Comparison of ENCODE assay signal across 33 cellular contexts in genomic region chr1:46186076-46186475, GRCh38. TPM values are rescaled to one million over a fixed set of nuclear protein-coding genes. Genes with fewer than 3 reads are reported as not detected.
DNase-seq lines count a peak whose midpoint lies in the region; ATAC-seq and TF ChIP-seq lines count a peak whose summit lies in the region.
"Had no signal": no experiment of that assay in that cellular context is flagged by ENCODE, and none has a peak within 500 bp of the region (broad histone marks: within the 10 kb centered on the region; RNA-seq: fewer than 3 reads in every experiment).

No MANE protein-coding gene starts in this region.

- TF ChIP-seq EP300 in ovary (IDR thresholded peaks at IDR 0.05): no peak

- peaks cover 8% of the 10 kb centered on the region for H3K36me3 Mint-ChIP-seq in activated naive CD8-positive, alpha-beta T cell treated with anti-CD3 and anti-CD28 coated beads, Interleukin-2, amount 50 U/mL, for 24 hours (ENCODE audit: low read depth)
- peaks cover 4 to 22% (median 7%) of the 10 kb centered on the region in 5 donors for H3K36me3 Mint-ChIP-seq in naive thymus-derived CD4-positive, alpha-beta T cell
- H3K36me3 Mint-ChIP-seq: activated CD8-positive, alpha-beta memory T cell treated with anti-CD3 and anti-CD28 coated beads, Interleukin-2, amount 10 ng/mL, durations not matched to agents 7 days and 5 days had no signal

- no peaks in the 10 kb centered on the region for H3K27me3 Mint-ChIP-seq in activated naive CD8-positive, alpha-beta T cell treated with anti-CD3 and anti-CD28 coated beads, Interleukin-2, amount 50 U/mL, for 24 hours
- no peaks in the 10 kb centered on the region for H3K27me3 Mint-ChIP-seq in naive thymus-derived CD4-positive, alpha-beta T cell
- H3K27me3 Mint-ChIP-seq: activated CD4-positive, alpha-beta T cell treated with anti-CD3 and anti-CD28 coated beads, Interleukin-2, amount 10 ng/mL, durations not matched to agents 24 days and 14 days; activated CD8-positive, alpha-beta memory T cell treated with anti-CD3 and anti-CD28 coated beads, Interleukin-2, amount 10 ng/mL, durations not matched to agents 7 days and 5 days had no signal

- H3K36me3 ChIP-seq in left ventricle myocardium inferior (peaks cover 16% of the 10 kb centered on the region), ovary (no peaks in the 10 kb centered on the region)
- peaks cover 0 to 19% (median 4%) of the 10 kb centered on the region in 3 experiments for H3K36me3 ChIP-seq in naive thymus-derived CD4-positive, alpha-beta T cell (ENCODE audit: control insufficient read depth in 2 of 3, insufficient read depth in 3 of 3, low read length in 3 of 3)

- DNase-seq in left ventricle myocardium inferior (no peak), Right ventricle myocardium superior (no peak), NCI-H1048 (lab: John Stamatoyannopoulos, UW) (no peak), LoVo (ENCODE audit: low spot score) (no peak), ovary (no peak), HuH-7.5 (ENCODE audit: low spot score) (no peak)
- DNase-seq in activated naive CD8-positive, alpha-beta T cell treated with anti-CD3 and anti-CD28 coated beads, Interleukin-2, amount 50 U/mL, for 24 hours: no peak
- no peak for DNase-seq in naive thymus-derived CD4-positive, alpha-beta T cell
- DNase-seq: activated CD4-positive, alpha-beta T cell treated with anti-CD3 and anti-CD28 coated beads, Interleukin-2, amount 10 ng/mL, durations not matched to agents 24 days and 14 days; activated CD8-positive, alpha-beta memory T cell treated with anti-CD3 and anti-CD28 coated beads, Interleukin-2, amount 10 ng/mL, durations not matched to agents 7 days and 5 days; adrenal gland; brain microvascular endothelial cell; effector CD4-positive, alpha-beta T cell; foreskin keratinocyte; immature natural killer cell; MM.1S; NCI-H146; NCI-H510A; Peyer's patch had no signal

- TF ChIP-seq POLR2A in ovary (IDR thresholded peaks at IDR 0.05): no peak

- intact Hi-C loops in left ventricle myocardium inferior (cut with micrococcal nuclease) (no loop called here), Right ventricle myocardium superior (cut with DNase I) (no loop called here), ovary (cut with DNase I) (loop anchor here in 1 of 4 donors (10.0 kb wide), 1 partner anchor 301 kb away; no protein-coding TSS in a partner anchor)
- intact Hi-C loops in naive thymus-derived CD4-positive, alpha-beta T cell (cut with micrococcal nuclease): no loop called here

- H3K27ac Mint-ChIP-seq in activated naive CD8-positive, alpha-beta T cell treated with anti-CD3 and anti-CD28 coated beads, Interleukin-2, amount 50 U/mL, for 24 hours: peak overlapping the region; percentile 88
- peak overlapping the region in 6 of 9 donors; percentile 8 to 75 (median 58) for H3K27ac Mint-ChIP-seq in naive thymus-derived CD4-positive, alpha-beta T cell
- H3K27ac Mint-ChIP-seq: activated CD8-positive, alpha-beta memory T cell treated with anti-CD3 and anti-CD28 coated beads, Interleukin-2, amount 10 ng/mL, durations not matched to agents 7 days and 5 days had no signal

- peaks cover 24% of the 10 kb centered on the region for H3K4me1 Mint-ChIP-seq in activated naive CD8-positive, alpha-beta T cell treated with anti-CD3 and anti-CD28 coated beads, Interleukin-2, amount 50 U/mL, for 24 hours
- peaks cover 0 to 19% (median 14%) of the 10 kb centered on the region in 7 donors for H3K4me1 Mint-ChIP-seq in naive thymus-derived CD4-positive, alpha-beta T cell

- H3K27me3 ChIP-seq in left ventricle myocardium inferior (ENCODE audit: low read depth): no peaks in the 10 kb centered on the region
- H3K27me3 ChIP-seq in naive thymus-derived CD4-positive, alpha-beta T cell (ENCODE audit: control insufficient read depth in 2 of 2, insufficient read depth in 2 of 2, low read length in 2 of 2): no peaks in the 10 kb centered on the region
- no peaks in the 10 kb centered on the region for H3K27me3 ChIP-seq in ovary
- H3K27me3 ChIP-seq: adrenal gland; BLaER1 treated with 17β-estradiol and CSF1 and Interleukin-3, amounts not matched to agents 10 nM and 100 nM; brain microvascular endothelial cell; foreskin keratinocyte; hepatocyte; neutrophil; Peyer's patch had no signal

- ATAC-seq in Right ventricle myocardium superior (ENCODE audit: poor library complexity): no peak
- no peak for ATAC-seq in activated naive CD8-positive, alpha-beta T cell treated with anti-CD3 and anti-CD28 coated beads, Interleukin-2, amount 50 U/mL, for 24 hours
- ATAC-seq in naive thymus-derived CD4-positive, alpha-beta T cell: no peak
- ATAC-seq: activated CD8-positive, alpha-beta memory T cell treated with anti-CD3 and anti-CD28 coated beads, Interleukin-2, amount 10 ng/mL, durations not matched to agents 7 days and 5 days; esophagus mucosa; foreskin keratinocyte; GM12878 had no signal

- no peak overlapping the region for H3K4me3 Mint-ChIP-seq in activated naive CD8-positive, alpha-beta T cell treated with anti-CD3 and anti-CD28 coated beads, Interleukin-2, amount 50 U/mL, for 24 hours
- no peak overlapping the region for H3K4me3 Mint-ChIP-seq in naive thymus-derived CD4-positive, alpha-beta T cell
- H3K4me3 Mint-ChIP-seq: activated CD8-positive, alpha-beta memory T cell treated with anti-CD3 and anti-CD28 coated beads, Interleukin-2, amount 10 ng/mL, durations not matched to agents 7 days and 5 days; immature natural killer cell had no signal

- POLR2A ChIA-PET in naive thymus-derived CD4-positive, alpha-beta T cell (lab: Charles Lee): no interaction called here

- H3K9me3 ChIP-seq in left ventricle myocardium inferior (replicated peaks) (no peaks in the 10 kb centered on the region), ovary (no peaks in the 10 kb centered on the region)
- no peaks in the 10 kb centered on the region for H3K9me3 ChIP-seq in naive thymus-derived CD4-positive, alpha-beta T cell (ENCODE audit: control insufficient read depth in 2 of 3, low read length in 3 of 3)
- H3K9me3 ChIP-seq: adrenal gland; BLaER1 treated with 17β-estradiol and CSF1 and Interleukin-3, amounts not matched to agents 10 nM and 100 nM; neutrophil; Peyer's patch had no signal

- TF ChIP-seq CTCF in left ventricle myocardium inferior (IDR thresholded peaks at IDR 0.05; ENCODE audit: borderline replicate concordance): no peak
- no peak for TF ChIP-seq CTCF in ovary (IDR thresholded peaks at IDR 0.05)

- H3K4me3 ChIP-seq in left ventricle myocardium inferior (no peak overlapping the region), ovary (no peak overlapping the region)
- no peak overlapping the region for H3K4me3 ChIP-seq in naive thymus-derived CD4-positive, alpha-beta T cell (ENCODE audit: low read length)
- H3K4me3 ChIP-seq: adrenal gland; BLaER1 treated with 17β-estradiol and CSF1 and Interleukin-3, amounts not matched to agents 10 nM and 100 nM; GM12878; hepatocyte; K562; Peyer's patch; skin epidermis had no signal

- WGBS in ovary, 3 donors: 79 to 89% (median 79%) methylated on average over 2 of the region's 2 CpGs

- H3K4me1 ChIP-seq in left ventricle myocardium inferior: peaks cover 52% of the 10 kb centered on the region
- H3K4me1 ChIP-seq in naive thymus-derived CD4-positive, alpha-beta T cell (ENCODE audit: control insufficient read depth in 2 of 2, insufficient read depth in 2 of 2, low read length in 2 of 2): no peaks in the 10 kb centered on the region
- peaks cover 3% of the 10 kb centered on the region for H3K4me1 ChIP-seq in ovary (ENCODE audit: insufficient read depth)

- H3K27ac ChIP-seq in left ventricle myocardium inferior (replicated peaks) (peak overlapping the region; percentile 33), ovary (no peak overlapping the region)
- H3K27ac ChIP-seq in naive thymus-derived CD4-positive, alpha-beta T cell (ENCODE audit: low read depth, low read length): no peak overlapping the region
- H3K27ac ChIP-seq: adrenal gland; BLaER1 treated with 17β-estradiol and CSF1 and Interleukin-3, amounts not matched to agents 10 nM and 100 nM; brain microvascular endothelial cell; foreskin keratinocyte; neutrophil had no signal

- H3K9me3 Mint-ChIP-seq in activated naive CD8-positive, alpha-beta T cell treated with anti-CD3 and anti-CD28 coated beads, Interleukin-2, amount 50 U/mL, for 24 hours: no peaks in the 10 kb centered on the region
- no peaks in the 10 kb centered on the region for H3K9me3 Mint-ChIP-seq in naive thymus-derived CD4-positive, alpha-beta T cell
- H3K9me3 Mint-ChIP-seq: activated CD4-positive, alpha-beta T cell treated with anti-CD3 and anti-CD28 coated beads, Interleukin-2, amount 10 ng/mL, durations not matched to agents 24 days and 14 days; immature natural killer cell had no signal

- CTCF ChIA-PET in naive thymus-derived CD4-positive, alpha-beta T cell (lab: Charles Lee): no interaction called here

RNA-seq across cellular contexts. Expression of gene P3R3URF, which starts 9.8 kb away (rescaled TPM):
- not detected for total RNA-seq in left ventricle myocardium inferior
- total RNA-seq in Right ventricle myocardium superior: not detected
- total RNA-seq in naive thymus-derived CD4-positive, alpha-beta T cell: not detected
- polyA plus RNA-seq in naive thymus-derived CD4-positive, alpha-beta T cell: not detected
- not detected for total RNA-seq in ovary
- not detected for polyA plus RNA-seq in ovary
- total RNA-seq: activated CD4-positive, alpha-beta T cell treated with anti-CD3 and anti-CD28 coated beads, Interleukin-2, amount 10 ng/mL, durations not matched to agents 24 days and 14 days; activated CD8-positive, alpha-beta memory T cell treated with anti-CD3 and anti-CD28 coated beads, Interleukin-2, amount 10 ng/mL, durations not matched to agents 7 days and 5 days; adrenal gland; Daoy; esophagus mucosa; foreskin keratinocyte; GM12878; hepatocyte; K562; liver; mucosa of gallbladder; Peyer's patch; SK-MEL-5; T-helper 1 cell treated with Interleukin-12 subunit alpha and Interleukin-12 subunit beta and Interleukin-4 antibody, amounts not matched to agents 30 ng/mL and 1 ng/mL, for 36 hours; temporal lobe had no signal
- polyA plus RNA-seq: adrenal gland, AG04450, foreskin keratinocyte, GM12878, hepatocyte, immature natural killer cell, K562, liver had no signal

RNA-seq across cellular contexts. Expression of gene TSPAN1, which starts 11.2 kb away (rescaled TPM):
- total RNA-seq in left ventricle myocardium inferior: 1.4 TPM
- total RNA-seq in Right ventricle myocardium superior: 0.75 TPM
- not detected for total RNA-seq in naive thymus-derived CD4-positive, alpha-beta T cell
- polyA plus RNA-seq in naive thymus-derived CD4-positive, alpha-beta T cell: not detected
- 10 to 100 TPM in 1 of 7 donors, 1 to 10 TPM in 4, under 1 TPM in 2; 0.18 to 26.9 (median 3.1) TPM for total RNA-seq in ovary
- polyA plus RNA-seq in ovary: 1 to 10 TPM in 1 of 2 donors, under 1 TPM in 1; 0.65 to 2.8 TPM
- total RNA-seq: activated CD4-positive, alpha-beta T cell treated with anti-CD3 and anti-CD28 coated beads, Interleukin-2, amount 10 ng/mL, durations not matched to agents 24 days and 14 days; activated CD8-positive, alpha-beta memory T cell treated with anti-CD3 and anti-CD28 coated beads, Interleukin-2, amount 10 ng/mL, durations not matched to agents 7 days and 5 days; Daoy; SK-MEL-5 had no signal
- polyA plus RNA-seq: immature natural killer cell, K562 had no signal

RNA-seq across cellular contexts. Expression of gene POMGNT1, which starts 12.2 kb away (rescaled TPM):
- 142 TPM for total RNA-seq in left ventricle myocardium inferior
- 110 TPM for total RNA-seq in Right ventricle myocardium superior
- total RNA-seq in naive thymus-derived CD4-positive, alpha-beta T cell: 10 to 100 TPM; 35.7 to 58.6 (median 41.9) TPM
- 10 to 100 TPM; 34.6 to 35.5 TPM for polyA plus RNA-seq in naive thymus-derived CD4-positive, alpha-beta T cell
- total RNA-seq in ovary: 10 to 100 TPM; 19.1 to 49.2 (median 40.2) TPM
- polyA plus RNA-seq in ovary: 10 to 100 TPM; 27.6 to 42.1 TPM

RNA-seq across cellular contexts. Expression of gene LURAP1, which starts 17.1 kb away (rescaled TPM):
- 11.6 TPM for total RNA-seq in left ventricle myocardium inferior
- 4.8 TPM for total RNA-seq in Right ventricle myocardium superior
- 1 to 10 TPM in 2 of 5 experiments, under 1 TPM in 3; 0.12 to 1.3 (median 0.20) TPM for total RNA-seq in naive thymus-derived CD4-positive, alpha-beta T cell
- polyA plus RNA-seq in naive thymus-derived CD4-positive, alpha-beta T cell: not detected
- 10 to 100 TPM in 3 of 7 donors, 1 to 10 TPM in 4; 4.5 to 15.4 (median 9.9) TPM for total RNA-seq in ovary
- polyA plus RNA-seq in ovary: 1 to 10 TPM; 3.7 to 6.1 TPM
- total RNA-seq: activated CD8-positive, alpha-beta memory T cell treated with anti-CD3 and anti-CD28 coated beads, Interleukin-2, amount 10 ng/mL, durations not matched to agents 7 days and 5 days; Daoy had no signal

RNA-seq across cellular contexts. Expression of gene PIK3R3, which starts 53.6 kb away (rescaled TPM):
- total RNA-seq in left ventricle myocardium inferior (32.7 TPM), Right ventricle myocardium superior (26.9 TPM), ovary (10 to 100 TPM in 4 of 7 donors, 1 to 10 TPM in 3; 3.6 to 20.3 (median 10.7) TPM)
- total RNA-seq in naive thymus-derived CD4-positive, alpha-beta T cell: 1 to 10 TPM in 1 of 5 experiments, under 1 TPM in 4; 0.16 to 3.0 (median 0.56) TPM
- under 1 TPM in 1 of 2 donors, not detected in 1; 0.03 TPM for polyA plus RNA-seq in naive thymus-derived CD4-positive, alpha-beta T cell
- 10 to 100 TPM in 1 of 2 donors, 1 to 10 TPM in 1; 6.5 to 20.0 TPM for polyA plus RNA-seq in ovary
